ENCODE assay signal across 8 cellular contexts in the genomic region with DNA sequence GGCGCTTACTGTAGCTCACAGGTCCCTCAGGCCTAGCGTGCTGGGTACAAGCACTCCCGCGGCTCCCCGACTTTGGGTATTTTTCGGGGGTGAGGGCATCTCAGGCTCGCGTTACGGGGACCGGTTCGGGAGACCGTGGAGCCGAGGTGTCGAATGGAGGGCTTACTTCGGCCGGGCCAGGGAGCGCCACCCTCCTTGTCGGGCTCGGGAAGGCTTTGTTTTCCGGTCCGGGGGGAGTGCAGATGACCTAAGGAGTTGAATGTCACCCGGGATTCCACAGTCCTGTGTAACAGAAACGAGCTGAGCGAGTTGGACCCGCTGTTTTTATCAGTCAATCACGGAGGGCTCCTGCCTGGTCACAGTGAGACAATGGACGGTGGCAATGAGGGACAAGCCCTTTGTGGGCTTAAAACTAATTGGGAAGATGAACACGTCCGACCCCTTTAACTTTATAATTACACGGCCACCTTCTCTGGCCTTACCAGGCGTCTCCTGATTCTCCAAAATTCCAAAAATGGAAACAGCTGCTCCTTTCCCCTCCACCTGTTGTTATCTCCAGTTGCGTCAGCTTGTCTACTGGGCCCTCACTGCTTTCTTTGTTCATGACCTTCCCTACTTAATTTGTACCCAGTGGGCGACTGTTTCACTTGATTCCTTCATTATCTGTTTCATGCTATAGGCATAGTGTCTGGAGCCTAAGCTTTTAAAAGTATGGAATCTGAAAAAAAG. TPM values are rescaled to one million over a fixed set of nuclear protein-coding genes. Genes with fewer than 3 reads are reported as not detected.
A peak's percentile ranks its signal among the peaks of the same experiment; 100 is the strongest.
DNase-seq lines count a peak whose midpoint lies in the region; ATAC-seq, FAIRE-seq and TF ChIP-seq lines count a peak whose summit lies in the region.

No MANE protein-coding gene starts in this region.

- H3K27ac ChIP-seq in DOHH2 (ENCODE audit: low read depth, low read length) (no peak overlapping the region), SJSA1 (no peak overlapping the region; the same call in 1 of the 2 replicates), pancreas (peak overlapping the region in 3 of 4 donors; percentile 86 to 96 (median 93))

- peak overlapping the region; percentile 82 for H3K4me2 ChIP-seq in DOHH2 (ENCODE audit: low read length)

- ATAC-seq in pancreas (peak in 1 of 4 donors; percentile 3), GM19035 (IDR thresholded peaks at IDR 0.05; ENCODE audit: unreplicated experiment) (no peak), GM19397 (IDR thresholded peaks at IDR 0.05; ENCODE audit: unreplicated experiment) (no peak)

- peaks cover 12% of the 10 kb centered on the region; the same call in 1 of the 2 replicates for H3K4me1 ChIP-seq in DOHH2 (ENCODE audit: control insufficient read depth, low read length)
- H3K4me1 ChIP-seq in SJSA1 (replicated peaks): peaks cover 10% of the 10 kb centered on the region
- peaks cover 4 to 10% (median 4%) of the 10 kb centered on the region in 3 donors for H3K4me1 ChIP-seq in pancreas

- H3K79me2 ChIP-seq in DOHH2 (ENCODE audit: control insufficient read depth, low read length): no peaks in the 10 kb centered on the region

- no peaks in the 10 kb centered on the region for H3F3A ChIP-seq in DOHH2 (ENCODE audit: control insufficient read depth, insufficient read depth)

- 25% methylated on average over 33 of the region's 33 CpGs for WGBS in pancreas, 2 donors

- no peaks in the 10 kb centered on the region for H3K9me2 ChIP-seq in DOHH2 (replicated peaks; ENCODE audit: control insufficient read depth, low read length)

- DNase-seq in SJSA1 (ENCODE audit: low read depth in 1 of 2, low spot score in 2 of 2) (no peak), fibroblast of mammary gland (ENCODE audit: low read depth) (no peak), pancreas (no peak), DMS79 treated with DMSO at 0.1 percent for 48 hours (lab: John Stamatoyannopoulos, UW) (no peak), NCI-H2227 treated with DMSO at 0.1 percent for 48 hours (lab: John Stamatoyannopoulos, UW) (no peak)

- TF ChIP-seq CTCF in DOHH2 (IDR thresholded peaks at IDR 0.05; ENCODE audit: low read depth, low read length, poor library complexity, severe bottlenecking) (no peak), fibroblast of mammary gland (conservative IDR thresholded peaks at IDR 0.05; ENCODE audit: control insufficient read depth, insufficient read depth, low read depth, low read length) (no peak), pancreas (IDR thresholded peaks at IDR 0.05) (no peak)

- H3K9me3 ChIP-seq in DOHH2 (ENCODE audit: control insufficient read depth, insufficient read depth, low read length) (no peaks in the 10 kb centered on the region), SJSA1 (replicated peaks) (no peaks in the 10 kb centered on the region), pancreas (no peaks in the 10 kb centered on the region)

- FAIRE-seq in pancreas (lab: Jason Lieb, UNC): no peak

- peaks cover 22% of the 10 kb centered on the region for H3K27me3 ChIP-seq in DOHH2 (ENCODE audit: control insufficient read depth, low read length)
- H3K27me3 ChIP-seq in SJSA1 (replicated peaks): no peaks in the 10 kb centered on the region
- H3K27me3 ChIP-seq in pancreas: no peaks in the 10 kb centered on the region

- H4K20me1 ChIP-seq in DOHH2 (ENCODE audit: control insufficient read depth, insufficient read depth, low read depth, low read length): no peaks in the 10 kb centered on the region

- intact Hi-C loops in pancreas (cut with DNase I): loop anchor here in 2 of 3 donors (10.0 kb wide), 2 partner anchors 48 to 58 kb away; partner anchors contain the start of gene TTF2 (in 1 of the 2)

- no peaks in the 10 kb centered on the region for H3K36me3 ChIP-seq in DOHH2 (ENCODE audit: control insufficient read depth, low read length)
- H3K36me3 ChIP-seq in SJSA1: no peaks in the 10 kb centered on the region
- H3K36me3 ChIP-seq in pancreas: no peaks in the 10 kb centered on the region

- peak overlapping the region; percentile 80 for H3K4me3 ChIP-seq in DOHH2 (ENCODE audit: low read length)
- peak overlapping the region; percentile 59 for H3K4me3 ChIP-seq in SJSA1
- peak overlapping the region; percentile 87 for H3K4me3 ChIP-seq in fibroblast of mammary gland (ENCODE audit: control insufficient read depth, low read depth, low read length)
- H3K4me3 ChIP-seq in pancreas: peak overlapping the region; percentile 46 to 62 (median 57)

RNA-seq across cellular contexts. Expression of gene TRIM45, which starts 0.9 kb away (rescaled TPM):
- 1.6 and 2.3 TPM in 2 replicates for total RNA-seq in SJSA1 (2014; rRNA removed; shearing (Covaris generic))
- total RNA-seq in pancreas: 1 to 10 TPM; 2.4 to 6.8 (median 4.9) TPM
- 10 to 100 TPM; 18.2 to 30.1 TPM for polyA plus RNA-seq in pancreas

Comparison
In these comparisons a context has a peak if more than half of its experiments do, and no peak if none do; other contexts are left out.
1. H3K27ac ChIP-seq: peak in pancreas (3 of 4); none in DOHH2 (single experiment) and SJSA1 (single experiment).
2. Peak in every context shown above with its lines, with median percentiles within 50 percentile points of each other: H3K4me3 ChIP-seq.